ENCODE assay signal across 8 cellular contexts in the genomic region with DNA sequence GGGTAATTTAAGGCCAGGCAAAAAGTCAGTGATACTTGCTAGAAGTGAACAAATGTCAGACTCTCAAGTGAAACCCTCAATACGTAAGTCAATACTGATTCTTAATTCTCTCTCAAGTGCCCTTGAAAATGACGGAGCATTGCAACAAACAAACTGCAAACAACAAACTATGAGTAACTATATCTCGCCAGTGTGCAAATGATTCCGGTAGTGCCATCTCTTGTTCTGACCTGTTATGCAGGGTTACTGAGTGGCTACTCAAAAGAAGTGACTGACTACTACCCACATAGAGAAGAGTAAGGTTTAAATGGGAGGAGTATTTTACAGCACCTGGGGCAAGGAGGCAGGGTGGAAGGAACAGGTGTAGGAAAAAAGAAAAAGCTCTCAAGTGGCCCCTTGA. TPM values are rescaled to one million over a fixed set of nuclear protein-coding genes. Genes with fewer than 3 reads are reported as not detected.
DNase-seq lines count a peak whose midpoint lies in the region; ATAC-seq and TF ChIP-seq lines count a peak whose summit lies in the region.

No MANE protein-coding gene starts in this region.

- H3K27me3 ChIP-seq in adrenal gland (no peaks in the 10 kb centered on the region), lung (ENCODE audit: control insufficient read depth, insufficient read depth) (no peaks in the 10 kb centered on the region)

- H3K4me3 ChIP-seq in adrenal gland (peak overlapping the region in 2 of 4 donors; percentile 70 to 85), lung (peak overlapping the region; percentile 28)

- H3K9me3 Mint-ChIP-seq in stimulated activated naive CD8-positive, alpha-beta T cell treated with anti-CD3 and anti-CD28 coated beads, Interleukin-15, Interleukin-2, amounts not matched to agents 100 ng/mL and 50 ng/mL, for 24 hours, result no peaks in the 10 kb centered on the region

- H3K27ac ChIP-seq in adrenal gland (peak overlapping the region; percentile 94 to 99 (median 96)), lung (ENCODE audit: low read depth in 1 of 2, low read length in 1 of 2) (peak overlapping the region; percentile 71 to 95)

- H3K36me3 Mint-ChIP-seq in stimulated activated naive CD8-positive, alpha-beta T cell treated with anti-CD3 and anti-CD28 coated beads, Interleukin-15, Interleukin-2, amounts not matched to agents 100 ng/mL and 50 ng/mL, for 24 hours (ENCODE audit: low read depth), result peaks cover 9% of the 10 kb centered on the region

- H3K4me1 ChIP-seq in adrenal gland (replicated peaks in 1 of 2), result peaks cover 27 to 52% of the 10 kb centered on the region in 2 donors
- peaks cover 0 to 2% of the 10 kb centered on the region in 2 donors for H3K4me1 ChIP-seq in lung (ENCODE audit: control insufficient read depth in 2 of 2, insufficient read depth in 2 of 2, low read length in 2 of 2)

- ATAC-seq in stimulated activated naive CD8-positive, alpha-beta T cell treated with anti-CD3 and anti-CD28 coated beads, Interleukin-15, Interleukin-2, amounts not matched to agents 100 U/mL and 50 U/mL, for 24 hours, result no peak
- ATAC-seq in lung (ENCODE audit: insufficient read depth, low FRiP score) (no peak), HG02973 (IDR thresholded peaks at IDR 0.05; ENCODE audit: unreplicated experiment) (no peak), GM21723 (IDR thresholded peaks at IDR 0.05; ENCODE audit: unreplicated experiment) (no peak)

- H3K4me3 Mint-ChIP-seq in stimulated activated naive CD8-positive, alpha-beta T cell treated with anti-CD3 and anti-CD28 coated beads, Interleukin-15, Interleukin-2, amounts not matched to agents 100 ng/mL and 50 ng/mL, for 24 hours, result peak overlapping the region; percentile 97

- TF ChIP-seq POLR2A in adrenal gland (IDR thresholded peaks at IDR 0.05), result no peak

- TF ChIP-seq CTCF in adrenal gland (IDR thresholded peaks at IDR 0.05) (no peak), lung (IDR thresholded peaks at IDR 0.05; ENCODE audit: control extremely low read depth, extremely low read depth) (no peak)

- no peak for DNase-seq in stimulated activated naive CD8-positive, alpha-beta T cell treated with anti-CD3 and anti-CD28 coated beads, Interleukin-15, Interleukin-2, amounts not matched to agents 100 U/mL and 50 U/mL, for 24 hours
- DNase-seq in adrenal gland (peak in 1 of 7 donors; percentile 25), lung (ENCODE audit: low spot score) (no peak), NCI-H226 (no peak), SK-N-DZ (ENCODE audit: low spot score) (no peak)

- H3K36me3 ChIP-seq in adrenal gland (replicated peaks in 1 of 2) (no peaks in the 10 kb centered on the region), lung (ENCODE audit: control insufficient read depth in 2 of 2, insufficient read depth in 2 of 2, low read length in 2 of 2) (no peaks in the 10 kb centered on the region)

- H3K4me1 Mint-ChIP-seq in stimulated activated naive CD8-positive, alpha-beta T cell treated with anti-CD3 and anti-CD28 coated beads, Interleukin-15, Interleukin-2, amounts not matched to agents 100 ng/mL and 50 ng/mL, for 24 hours (ENCODE audit: low read depth), result peaks cover 62% of the 10 kb centered on the region

- H3K27me3 Mint-ChIP-seq in stimulated activated naive CD8-positive, alpha-beta T cell treated with anti-CD3 and anti-CD28 coated beads, Interleukin-15, Interleukin-2, amounts not matched to agents 100 ng/mL and 50 ng/mL, for 24 hours, result no peaks in the 10 kb centered on the region

- intact Hi-C loops in adrenal gland (cut with DNase I), result no loop called here

- H3K9me3 ChIP-seq in adrenal gland (replicated peaks in 1 of 3) (no peaks in the 10 kb centered on the region), lung (ENCODE audit: control insufficient read depth in 2 of 2, insufficient read depth in 1 of 2, low read length in 1 of 2) (no peaks in the 10 kb centered on the region)

- no peak overlapping the region for H3K27ac Mint-ChIP-seq in stimulated activated naive CD8-positive, alpha-beta T cell treated with anti-CD3 and anti-CD28 coated beads, Interleukin-15, Interleukin-2, amounts not matched to agents 100 ng/mL and 50 ng/mL, for 24 hours

- 36 to 60% (median 48%) methylated on average over 4 of the region's 4 CpGs for WGBS in adrenal gland, 4 donors
- 71 to 82% methylated on average over 4 of the region's 4 CpGs for WGBS in lung, 2 donors

RNA-seq across cellular contexts. Expression of a gene that starts 1.6 kb away (rescaled TPM):
- 10 to 100 TPM in 4 of 8 donors, 1 to 10 TPM in 4; 6.7 to 29.2 (median 11.2) TPM for total RNA-seq in adrenal gland
- 10 to 100 TPM; 10.4 to 19.2 (median 13.5) TPM for polyA plus RNA-seq in adrenal gland
- 10 to 100 TPM; 15.6 to 23.1 TPM for total RNA-seq in lung
- polyA plus RNA-seq in lung, result 10 to 100 TPM; 16.0 to 18.7 TPM
- 14.6 and 19.7 TPM in 2 replicates for polyA plus RNA-seq in SK-N-DZ (2014; cell fraction: cytosol; rRNA removed)
- 16.9 and 22.5 TPM in 2 replicates for polyA plus RNA-seq in SK-N-DZ (2014; cell fraction: nucleus; rRNA removed)

RNA-seq across cellular contexts. Expression of a gene that starts 56.8 kb away (rescaled TPM):
- total RNA-seq in adrenal gland, result 1 to 10 TPM in 3 of 8 donors, under 1 TPM in 2, not detected in 3; 0.15 to 2.6 (median 1.2) TPM
- 1 to 10 TPM; 1.3 to 4.2 (median 3.5) TPM for polyA plus RNA-seq in adrenal gland
- 1 to 10 TPM; 4.8 to 5.7 TPM for total RNA-seq in lung
- polyA plus RNA-seq in lung, result 1 to 10 TPM; 2.9 to 4.5 TPM
- 3.8 and 5.5 TPM in 2 replicates for polyA plus RNA-seq in SK-N-DZ (2014; cell fraction: cytosol; rRNA removed)
- 2.6 and 5.8 TPM in 2 replicates for polyA plus RNA-seq in SK-N-DZ (2014; cell fraction: nucleus; rRNA removed)
